1 cellular context compared by ENCODE assay signal in genomic region chr10:44237364-44238034, GRCh38.
TF ChIP-seq lines count a peak whose summit lies in the region.

No MANE protein-coding gene starts in this region.

TF ChIP-seq in K562, 482 proteins besides CTCF, POLR2A, EP300 and RAD21 (continued from another document):
- TF ChIP-seq REST (CRISPR knock-in tag; IDR thresholded peaks at IDR 0.05; ENCODE audit: low read depth): no peak
- TF ChIP-seq SETDB1 (IDR thresholded peaks at IDR 0.05; ENCODE audit: low read length): no peak
- TF ChIP-seq EGR1 (conservative IDR thresholded peaks at IDR 0.05): no peak
- no peak for TF ChIP-seq SIN3B (IDR thresholded peaks at IDR 0.05; ENCODE audit: low read depth)
- TF ChIP-seq FOSL1 (tag; conservative IDR thresholded peaks at IDR 0.05): no peak
- TF ChIP-seq SMARCB1 (IDR thresholded peaks at IDR 0.05; ENCODE audit: insufficient read length, low read depth): no peak
- peak; percentile 38; the same call in 1 of the 2 replicates for TF ChIP-seq NFIC (IDR thresholded peaks at IDR 0.05)
- no peak for TF ChIP-seq ZNF121 (CRISPR knock-in tag; conservative IDR thresholded peaks at IDR 0.05)
- TF ChIP-seq TAF1 (IDR thresholded peaks at IDR 0.05; ENCODE audit: control insufficient read depth, extremely low read depth, insufficient read depth, low read length, severe bottlenecking): no peak
- peak; percentile 29; the same call in 1 of the 2 replicates for TF ChIP-seq HDGF (IDR thresholded peaks at IDR 0.05)
- no peak for TF ChIP-seq HDAC3 (IDR thresholded peaks at IDR 0.05; ENCODE audit: borderline replicate concordance, partially characterized antibody)
- TF ChIP-seq ZNF655 (CRISPR knock-in tag; IDR thresholded peaks at IDR 0.05): no peak
- TF ChIP-seq NR2C1 (IDR thresholded peaks at IDR 0.05): 0 out of 2 replicates have a peak, but pooled peaks have one; percentile 22
- TF ChIP-seq NR2C1 (tag; IDR thresholded peaks at IDR 0.05): no peak
- no peak for TF ChIP-seq CBX5 (IDR thresholded peaks at IDR 0.05; ENCODE audit: borderline replicate concordance, low read depth)
- TF ChIP-seq ATF3 (IDR thresholded peaks at IDR 0.05): no peak
- no peak for TF ChIP-seq ATF3 (CRISPR knock-in tag; conservative IDR thresholded peaks at IDR 0.05)
- no peak for TF ChIP-seq ZBTB43 (CRISPR knock-in tag; IDR thresholded peaks at IDR 0.05)
- no peak for TF ChIP-seq ARID4B (CRISPR knock-in tag; IDR thresholded peaks at IDR 0.05)
- TF ChIP-seq CBX8 (IDR thresholded peaks at IDR 0.05; ENCODE audit: borderline replicate concordance, extremely low read depth, low read depth, low read length, poor library complexity, severe bottlenecking): no peak
- TF ChIP-seq NRF1 (conservative IDR thresholded peaks at IDR 0.05 in 1 of 2, IDR thresholded peaks at IDR 0.05 in 1 of 2): peak in 1 of 2 experiments; percentile 21; a peak in 1 of 4 replicates
- TF ChIP-seq TAF9B (IDR thresholded peaks at IDR 0.05; ENCODE audit: partially characterized antibody): no peak
- no peak for TF ChIP-seq SIRT6 (IDR thresholded peaks at IDR 0.05; ENCODE audit: low read depth, low read length)
- TF ChIP-seq MAFK (IDR thresholded peaks at IDR 0.05; ENCODE audit: low read length): no peak
- no peak for TF ChIP-seq CTBP1 (IDR thresholded peaks at IDR 0.05; ENCODE audit: borderline replicate concordance)
- TF ChIP-seq PRPF4 (IDR thresholded peaks at IDR 0.05; ENCODE audit: insufficient read depth, low read depth, low read length, poor library complexity, severe bottlenecking): no peak
- TF ChIP-seq NEUROD1 (IDR thresholded peaks at IDR 0.05; ENCODE audit: borderline replicate concordance, low read depth, low read length, partially characterized antibody): no peak
- 0 out of 2 replicates have a peak, but pooled peaks have one; percentile 20 for TF ChIP-seq TEAD4 (IDR thresholded peaks at IDR 0.05; ENCODE audit: low read length)
- no peak for TF ChIP-seq TEAD4 (CRISPR knock-in tag; IDR thresholded peaks at IDR 0.05; ENCODE audit: borderline replicate concordance)
- no peak for TF ChIP-seq ZNF316 (IDR thresholded peaks at IDR 0.05)
- no peak for TF ChIP-seq NONO (IDR thresholded peaks at IDR 0.05; ENCODE audit: low read depth in 2 of 2, low read length in 1 of 2)
